ENCODE assay signal across 27 cellular contexts in genomic region chr4:155570661-155571060, GRCh38.
"Had no signal": no experiment of that assay in that cellular context is flagged by ENCODE, and none has a peak within 500 bp of the region (broad histone marks: within the 10 kb centered on the region; RNA-seq: fewer than 3 reads in every experiment).

No MANE protein-coding gene starts in this region.

- ATAC-seq: left colon; left lung; mucosa of descending colon; naive thymus-derived CD4-positive, alpha-beta T cell; natural killer cell treated with Interleukin-12 subunit alpha and Interleukin-12 subunit beta and Interleukin-15 and Interleukin-18, amount 100 ng/mL, for 72 hours; pancreas; sciatic nerve; stimulated activated effector memory CD8-positive, alpha-beta T cell treated with anti-CD3 and anti-CD28 coated beads, Interleukin-12 subunit alpha, Interleukin-12 subunit beta, amount 100 ng/mL, for 72 hours; upper lobe of right lung had no signal

- H3K4me3 ChIP-seq: left lung, lung, mucosa of descending colon, pancreas, prostate gland, skin epidermis, spleen, suprapubic skin, thoracic aorta, tibial artery, upper lobe of right lung had no signal

- H3K4me3 Mint-ChIP-seq: naive thymus-derived CD4-positive, alpha-beta T cell; natural killer cell treated with Interleukin-12 subunit alpha and Interleukin-12 subunit beta and Interleukin-15 and Interleukin-18, amount 100 ng/mL, for 72 hours; stimulated activated effector memory CD8-positive, alpha-beta T cell treated with anti-CD3 and anti-CD28 coated beads, Interleukin-12 subunit alpha, Interleukin-12 subunit beta, amount 100 ng/mL, for 72 hours; stimulated activated naive CD8-positive, alpha-beta T cell treated with anti-CD3 and anti-CD28 coated beads, Interleukin-15, Interleukin-2, amounts not matched to agents 100 ng/mL and 50 ng/mL, for 24 hours had no signal

- H3K27me3 ChIP-seq: left lung, pancreas, spleen, suprapubic skin, tibial artery, upper lobe of right lung had no signal

- H3K36me3 ChIP-seq: left lung, pancreas, prostate gland, spleen, suprapubic skin, thoracic aorta, tibial artery, upper lobe of right lung had no signal

- DNase-seq: hippocampal formation; kidney glomerular epithelial cell; left colon; left lung; midbrain; mucosa of descending colon; naive thymus-derived CD4-positive, alpha-beta T cell; nucleus accumbens; pancreas; posterior cingulate gyrus; retina; right cardiac atrium; spleen; stimulated activated CD4-positive, alpha-beta T cell treated with anti-CD3 and anti-CD28 coated beads, Interleukin-4, amount 100 ng/mL, for 24 hours; stimulated activated naive CD4-positive, alpha-beta T cell; tibial artery; trophoblast cell; upper lobe of right lung had no signal

- H3K4me1 ChIP-seq: left lung, pancreas, prostate gland, suprapubic skin, tibial artery, upper lobe of right lung had no signal

- H3K4me1 Mint-ChIP-seq: stimulated activated effector memory CD8-positive, alpha-beta T cell treated with anti-CD3 and anti-CD28 coated beads, Interleukin-12 subunit alpha, Interleukin-12 subunit beta, amount 100 ng/mL, for 72 hours had no signal

- H3K27ac Mint-ChIP-seq: naive thymus-derived CD4-positive, alpha-beta T cell; natural killer cell treated with Interleukin-12 subunit alpha and Interleukin-12 subunit beta and Interleukin-15 and Interleukin-18, amount 100 ng/mL, for 72 hours; stimulated activated effector memory CD8-positive, alpha-beta T cell treated with anti-CD3 and anti-CD28 coated beads, Interleukin-12 subunit alpha, Interleukin-12 subunit beta, amount 100 ng/mL, for 72 hours; stimulated activated naive CD8-positive, alpha-beta T cell treated with anti-CD3 and anti-CD28 coated beads, Interleukin-15, Interleukin-2, amounts not matched to agents 100 ng/mL and 50 ng/mL, for 24 hours had no signal

- H3K27ac ChIP-seq: left lung, pancreas, spleen, suprapubic skin, thoracic aorta, tibial artery, upper lobe of right lung had no signal

- H3K9me3 ChIP-seq: left lung, pancreas, prostate gland, spleen, suprapubic skin, thoracic aorta, tibial artery, upper lobe of right lung had no signal

- H3K36me3 Mint-ChIP-seq: naive thymus-derived CD4-positive, alpha-beta T cell; natural killer cell treated with Interleukin-12 subunit alpha and Interleukin-12 subunit beta and Interleukin-15 and Interleukin-18, amount 100 ng/mL, for 72 hours; stimulated activated effector memory CD8-positive, alpha-beta T cell treated with anti-CD3 and anti-CD28 coated beads, Interleukin-12 subunit alpha, Interleukin-12 subunit beta, amount 100 ng/mL, for 72 hours had no signal
